14 cellular contexts compared by ENCODE assay signal in genomic region chr12:19432309-19433170, GRCh38. TPM values are rescaled to one million over a fixed set of nuclear protein-coding genes. Genes with fewer than 3 reads are reported as not detected.
DNase-seq lines count a peak whose midpoint lies in the region; ATAC-seq and TF ChIP-seq lines count a peak whose summit lies in the region.
"Had no signal": no experiment of that assay in that cellular context is flagged by ENCODE, and none has a peak within 500 bp of the region (broad histone marks: within the 10 kb centered on the region; RNA-seq: fewer than 3 reads in every experiment).

No MANE protein-coding gene starts in this region.

- 70 to 77% methylated on average over 9 of the region's 9 CpGs for WGBS in esophagus, 2 donors

- H3K4me1 Mint-ChIP-seq in activated T-cell treated with anti-CD3 and anti-CD28 coated beads, Interleukin-2, amount 50 U/mL, for 4 hours (ENCODE audit: low read depth) = peaks cover 32% of the 10 kb centered on the region
- H3K4me1 Mint-ChIP-seq in stimulated activated naive CD8-positive, alpha-beta T cell treated with anti-CD3 and anti-CD28 coated beads, Interleukin-15, amount 100 ng/mL, for 72 hours = peaks cover 57% of the 10 kb centered on the region
- H3K4me1 Mint-ChIP-seq in CD4-positive, alpha-beta T cell (ENCODE audit: low read depth) = peaks cover 23% of the 10 kb centered on the region

- no peak overlapping the region for H3K4me3 ChIP-seq in esophagus (ENCODE audit: low read depth in 1 of 2, low read length in 2 of 2)
- H3K4me3 ChIP-seq: gastroesophageal sphincter, lung had no signal

- peaks cover 0 to 5% of the 10 kb centered on the region in 2 donors for H3K4me1 ChIP-seq in esophagus (ENCODE audit: control insufficient read depth in 2 of 2, insufficient read depth in 2 of 2, low read length in 1 of 2)
- H3K4me1 ChIP-seq: BE2C had no signal

- H3K27me3 Mint-ChIP-seq in activated T-cell treated with anti-CD3 and anti-CD28 coated beads, Interleukin-2, amount 50 U/mL, for 4 hours (ENCODE audit: low read depth) = no peaks in the 10 kb centered on the region
- no peaks in the 10 kb centered on the region for H3K27me3 Mint-ChIP-seq in stimulated activated naive CD8-positive, alpha-beta T cell treated with anti-CD3 and anti-CD28 coated beads, Interleukin-15, amount 100 ng/mL, for 72 hours
- H3K27me3 Mint-ChIP-seq in CD4-positive, alpha-beta T cell = no peaks in the 10 kb centered on the region

- H3K27me3 ChIP-seq in esophagus (ENCODE audit: control insufficient read depth in 1 of 2, insufficient read depth in 2 of 2, low read length in 2 of 2) = no peaks in the 10 kb centered on the region
- no peaks in the 10 kb centered on the region for H3K27me3 ChIP-seq in CD4-positive, alpha-beta T cell (ENCODE audit: control insufficient read depth, insufficient read depth, low read length)
- H3K27me3 ChIP-seq: BE2C, gastroesophageal sphincter had no signal

- in situ Hi-C loops in G401 (cut with HindIII; ENCODE audit: low sequenced_read_pairs) = no loop called here

- H3K27ac Mint-ChIP-seq in stimulated activated naive CD8-positive, alpha-beta T cell treated with anti-CD3 and anti-CD28 coated beads, Interleukin-15, amount 100 ng/mL, for 72 hours = peak overlapping the region; percentile 98 to 100
- no peak overlapping the region for H3K27ac Mint-ChIP-seq in CD4-positive, alpha-beta T cell

- TF ChIP-seq CTCF in CD4-positive, alpha-beta T cell (IDR thresholded peaks at IDR 0.05) = no peak

- no peak overlapping the region for H3K4me3 Mint-ChIP-seq in activated T-cell treated with anti-CD3 and anti-CD28 coated beads, Interleukin-2, amount 50 U/mL, for 4 hours
- H3K4me3 Mint-ChIP-seq in stimulated activated naive CD8-positive, alpha-beta T cell treated with anti-CD3 and anti-CD28 coated beads, Interleukin-15, amount 100 ng/mL, for 72 hours = peak overlapping the region; percentile 17 to 70
- H3K4me3 Mint-ChIP-seq in CD4-positive, alpha-beta T cell = no peak overlapping the region

- H3K36me3 Mint-ChIP-seq in activated T-cell treated with anti-CD3 and anti-CD28 coated beads, Interleukin-2, amount 50 U/mL, for 4 hours (ENCODE audit: insufficient read depth) = no peaks in the 10 kb centered on the region
- no peaks in the 10 kb centered on the region for H3K36me3 Mint-ChIP-seq in CD4-positive, alpha-beta T cell (ENCODE audit: low read depth)

- intact Hi-C loops in CD4-positive, alpha-beta T cell (cut with DNase I, micrococcal nuclease) = loop anchor here in 1 of 2 experiments (10.0 kb wide), 1 partner anchor 2002 kb away; the partner anchor contains the start of gene PYROXD1

- H3K36me3 ChIP-seq in esophagus (ENCODE audit: control insufficient read depth in 2 of 2, insufficient read depth in 2 of 2, low read length in 1 of 2) = no peaks in the 10 kb centered on the region
- H3K36me3 ChIP-seq: BE2C, gastroesophageal sphincter had no signal

- H3K9me3 Mint-ChIP-seq in activated T-cell treated with anti-CD3 and anti-CD28 coated beads, Interleukin-2, amount 50 U/mL, for 4 hours = no peaks in the 10 kb centered on the region
- no peaks in the 10 kb centered on the region for H3K9me3 Mint-ChIP-seq in stimulated activated naive CD8-positive, alpha-beta T cell treated with anti-CD3 and anti-CD28 coated beads, Interleukin-15, amount 100 ng/mL, for 72 hours
- H3K9me3 Mint-ChIP-seq in CD4-positive, alpha-beta T cell = no peaks in the 10 kb centered on the region

- no peaks in the 10 kb centered on the region for H3K9me3 ChIP-seq in esophagus (ENCODE audit: control insufficient read depth in 2 of 2, insufficient read depth in 1 of 2, low read depth in 1 of 2, low read length in 1 of 2)
- H3K9me3 ChIP-seq in CD4-positive, alpha-beta T cell (ENCODE audit: control insufficient read depth, low read length) = no peaks in the 10 kb centered on the region
- H3K9me3 ChIP-seq: BE2C, gastroesophageal sphincter had no signal

- CTCF ChIA-PET in CD4-positive, alpha-beta T cell (lab: Charles Lee) = no interaction called here

- DNase-seq in activated T-cell treated with anti-CD3 and anti-CD28 coated beads, Interleukin-2, amount 50 U/mL, for 4 hours = no peak
- no peak for DNase-seq in activated T-cell treated with anti-CD3 and anti-CD28 coated beads for 4 hours
- peak; percentile 6 for DNase-seq in T1000 (lab: John Stamatoyannopoulos, UW)
- DNase-seq in stimulated activated naive CD8-positive, alpha-beta T cell treated with anti-CD3 and anti-CD28 coated beads, Interleukin-15, amount 100 ng/mL, for 72 hours = no peak
- DNase-seq in G401 (ENCODE audit: low spot score) = no peak
- no peak for DNase-seq in CD4-positive, alpha-beta T cell
- DNase-seq: BE2C; NCI-H2029 treated with DMSO at 0.1 percent for 48 hours; stimulated activated naive CD4-positive, alpha-beta T cell had no signal

- POLR2A ChIA-PET in CD4-positive, alpha-beta T cell (lab: Charles Lee) = interaction anchor here (0.7 to 0.9 kb wide), 2 partner anchors 50 to 164 kb away, joined by 3 read pairs; no protein-coding TSS in a partner anchor

- H3K27ac ChIP-seq in esophagus (ENCODE audit: low read depth in 2 of 2, low read length in 1 of 2) = peak overlapping the region; percentile 83 to 88
- H3K27ac ChIP-seq in CD4-positive, alpha-beta T cell (ENCODE audit: low read depth, low read length) = no peak overlapping the region
- H3K27ac ChIP-seq: HL-60 had no signal

- ATAC-seq in activated T-cell treated with anti-CD3 and anti-CD28 coated beads, Interleukin-2, amount 50 U/mL, for 4 hours = peak; percentile 9 to 15
- ATAC-seq in stimulated activated naive CD8-positive, alpha-beta T cell treated with anti-CD3 and anti-CD28 coated beads, Interleukin-15, amount 100 ng/mL, for 72 hours = peak; percentile 9
- ATAC-seq in CD4-positive, alpha-beta T cell (ENCODE audit: poor library complexity) = no peak
- ATAC-seq in HG03439 (IDR thresholded peaks at IDR 0.05; ENCODE audit: unreplicated experiment) = no peak
- ATAC-seq: gastroesophageal sphincter had no signal

RNA-seq across cellular contexts. Expression of gene AEBP2, which starts 6.8 kb away (rescaled TPM):
- 10 to 100 TPM; 42.4 to 50.9 (median 45.8) TPM for total RNA-seq in activated T-cell treated with anti-CD3 and anti-CD28 coated beads, Interleukin-2, amount 50 U/mL, for 4 hours
- polyA plus RNA-seq in esophagus = 10 to 100 TPM; 13.6 to 14.0 TPM
- 13.4 and 18.7 TPM in 2 replicates for total RNA-seq in G401 (2014; rRNA removed; shearing (Covaris generic))
- 10 to 100 TPM; 42.9 to 44.8 TPM for total RNA-seq in CD4-positive, alpha-beta T cell

Comparison
In these comparisons a context has a peak if more than half of its experiments do, and no peak if none do; other contexts are left out.
1. ATAC-seq: peak in activated T-cell treated with anti-CD3 and anti-CD28 coated beads, Interleukin-2, amount 50 U/mL, for 4 hours (2 of 2) and stimulated activated naive CD8-positive, alpha-beta T cell treated with anti-CD3 and anti-CD28 coated beads, Interleukin-15, amount 100 ng/mL, for 72 hours (single experiment); none in CD4-positive, alpha-beta T cell (single experiment) and HG03439 (single experiment).
2. H3K4me3 Mint-ChIP-seq: peak in stimulated activated naive CD8-positive, alpha-beta T cell treated with anti-CD3 and anti-CD28 coated beads, Interleukin-15, amount 100 ng/mL, for 72 hours (2 of 2); none in activated T-cell treated with anti-CD3 and anti-CD28 coated beads, Interleukin-2, amount 50 U/mL, for 4 hours (single experiment) and CD4-positive, alpha-beta T cell (single experiment).